ENCODE assay signal across 1 cellular context in the genomic region with DNA sequence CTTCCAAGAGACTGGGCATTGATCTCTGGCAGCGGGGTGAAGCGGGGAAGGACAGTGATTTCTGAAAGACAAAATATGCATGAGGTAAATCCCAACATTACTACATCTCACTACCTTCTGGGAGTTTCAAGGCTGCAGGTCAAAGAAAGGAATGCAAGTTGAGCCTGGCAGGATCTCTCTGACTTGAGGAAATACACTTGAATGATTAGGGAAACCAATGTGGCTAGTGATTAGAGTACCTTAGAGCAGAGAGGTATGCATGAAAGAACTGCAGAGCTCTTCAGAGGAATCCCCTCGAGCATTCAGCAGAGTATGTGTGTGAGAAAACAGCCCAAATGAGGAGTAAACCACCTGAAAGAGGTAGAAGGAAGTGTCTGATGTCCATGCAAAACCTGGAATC.
TF ChIP-seq lines count a peak whose summit lies in the region.

No MANE protein-coding gene starts in this region.

TF ChIP-seq in WTC11, 78 proteins besides CTCF, POLR2A, EP300 and RAD21 (continued from another document):
- TF ChIP-seq, protein P1, sequence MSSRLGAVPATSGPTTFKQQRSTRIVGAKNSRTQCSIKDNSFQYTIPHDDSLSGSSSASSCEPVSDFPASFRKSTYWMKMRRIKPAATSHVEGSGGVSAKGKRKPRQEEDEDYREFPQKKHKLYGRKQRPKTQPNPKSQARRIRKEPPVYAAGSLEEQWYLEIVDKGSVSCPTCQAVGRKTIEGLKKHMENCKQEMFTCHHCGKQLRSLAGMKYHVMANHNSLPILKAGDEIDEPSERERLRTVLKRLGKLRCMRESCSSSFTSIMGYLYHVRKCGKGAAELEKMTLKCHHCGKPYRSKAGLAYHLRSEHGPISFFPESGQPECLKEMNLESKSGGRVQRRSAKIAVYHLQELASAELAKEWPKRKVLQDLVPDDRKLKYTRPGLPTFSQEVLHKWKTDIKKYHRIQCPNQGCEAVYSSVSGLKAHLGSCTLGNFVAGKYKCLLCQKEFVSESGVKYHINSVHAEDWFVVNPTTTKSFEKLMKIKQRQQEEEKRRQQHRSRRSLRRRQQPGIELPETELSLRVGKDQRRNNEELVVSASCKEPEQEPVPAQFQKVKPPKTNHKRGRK (CRISPR knock-in tag; IDR thresholded peaks at IDR 0.05; ENCODE audit: borderline replicate concordance) = no peak
- TF ChIP-seq, protein P2, sequence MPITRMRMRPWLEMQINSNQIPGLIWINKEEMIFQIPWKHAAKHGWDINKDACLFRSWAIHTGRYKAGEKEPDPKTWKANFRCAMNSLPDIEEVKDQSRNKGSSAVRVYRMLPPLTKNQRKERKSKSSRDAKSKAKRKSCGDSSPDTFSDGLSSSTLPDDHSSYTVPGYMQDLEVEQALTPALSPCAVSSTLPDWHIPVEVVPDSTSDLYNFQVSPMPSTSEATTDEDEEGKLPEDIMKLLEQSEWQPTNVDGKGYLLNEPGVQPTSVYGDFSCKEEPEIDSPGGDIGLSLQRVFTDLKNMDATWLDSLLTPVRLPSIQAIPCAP (CRISPR knock-in tag; IDR thresholded peaks at IDR 0.05) = no peak
- TF ChIP-seq, protein P3, sequence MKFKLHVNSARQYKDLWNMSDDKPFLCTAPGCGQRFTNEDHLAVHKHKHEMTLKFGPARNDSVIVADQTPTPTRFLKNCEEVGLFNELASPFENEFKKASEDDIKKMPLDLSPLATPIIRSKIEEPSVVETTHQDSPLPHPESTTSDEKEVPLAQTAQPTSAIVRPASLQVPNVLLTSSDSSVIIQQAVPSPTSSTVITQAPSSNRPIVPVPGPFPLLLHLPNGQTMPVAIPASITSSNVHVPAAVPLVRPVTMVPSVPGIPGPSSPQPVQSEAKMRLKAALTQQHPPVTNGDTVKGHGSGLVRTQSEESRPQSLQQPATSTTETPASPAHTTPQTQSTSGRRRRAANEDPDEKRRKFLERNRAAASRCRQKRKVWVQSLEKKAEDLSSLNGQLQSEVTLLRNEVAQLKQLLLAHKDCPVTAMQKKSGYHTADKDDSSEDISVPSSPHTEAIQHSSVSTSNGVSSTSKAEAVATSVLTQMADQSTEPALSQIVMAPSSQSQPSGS (CRISPR knock-in tag; IDR thresholded peaks at IDR 0.05; ENCODE audit: borderline replicate concordance, low read depth) = no peak
- TF ChIP-seq, protein P4, sequence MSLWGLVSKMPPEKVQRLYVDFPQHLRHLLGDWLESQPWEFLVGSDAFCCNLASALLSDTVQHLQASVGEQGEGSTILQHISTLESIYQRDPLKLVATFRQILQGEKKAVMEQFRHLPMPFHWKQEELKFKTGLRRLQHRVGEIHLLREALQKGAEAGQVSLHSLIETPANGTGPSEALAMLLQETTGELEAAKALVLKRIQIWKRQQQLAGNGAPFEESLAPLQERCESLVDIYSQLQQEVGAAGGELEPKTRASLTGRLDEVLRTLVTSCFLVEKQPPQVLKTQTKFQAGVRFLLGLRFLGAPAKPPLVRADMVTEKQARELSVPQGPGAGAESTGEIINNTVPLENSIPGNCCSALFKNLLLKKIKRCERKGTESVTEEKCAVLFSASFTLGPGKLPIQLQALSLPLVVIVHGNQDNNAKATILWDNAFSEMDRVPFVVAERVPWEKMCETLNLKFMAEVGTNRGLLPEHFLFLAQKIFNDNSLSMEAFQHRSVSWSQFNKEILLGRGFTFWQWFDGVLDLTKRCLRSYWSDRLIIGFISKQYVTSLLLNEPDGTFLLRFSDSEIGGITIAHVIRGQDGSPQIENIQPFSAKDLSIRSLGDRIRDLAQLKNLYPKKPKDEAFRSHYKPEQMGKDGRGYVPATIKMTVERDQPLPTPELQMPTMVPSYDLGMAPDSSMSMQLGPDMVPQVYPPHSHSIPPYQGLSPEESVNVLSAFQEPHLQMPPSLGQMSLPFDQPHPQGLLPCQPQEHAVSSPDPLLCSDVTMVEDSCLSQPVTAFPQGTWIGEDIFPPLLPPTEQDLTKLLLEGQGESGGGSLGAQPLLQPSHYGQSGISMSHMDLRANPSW (CRISPR knock-in tag; conservative IDR thresholded peaks at IDR 0.05; ENCODE audit: low read depth) = no peak
